8 cellular contexts compared by ENCODE assay signal in genomic region chr10:35640951-35641429, GRCh38. TPM values are rescaled to one million over a fixed set of nuclear protein-coding genes. Genes with fewer than 3 reads are reported as not detected.
A peak's percentile ranks its signal among the peaks of the same experiment; 100 is the strongest.
DNase-seq lines count a peak whose midpoint lies in the region; FAIRE-seq and TF ChIP-seq lines count a peak whose summit lies in the region.

No MANE protein-coding gene starts in this region.

- POLR2A ChIA-PET in HEK293T (lab: Yijun Ruan, JAX) = no interaction called here
- POLR2A ChIA-PET in activated CD4-positive, alpha-beta memory T cell treated with anti-CD3 and anti-CD28 coated beads, Interleukin-2, amount 10 ng/mL, durations not matched to agents 7 days and 5 days (lab: Charles Lee) = no interaction called here
- POLR2A ChIA-PET in endothelial cell of umbilical vein (lab: Charles Lee) = no interaction called here

- dilution Hi-C loops in endothelial cell of umbilical vein (cut with MboI; ENCODE audit: extremely low pct_ligation_motif_present, low sequenced_read_pairs) = no loop called here

- H3K36me3 ChIP-seq in endothelial cell of umbilical vein (ENCODE audit: control insufficient read depth in 2 of 2, extremely low read depth in 1 of 2, insufficient read depth in 2 of 2, low read length in 2 of 2) = no peaks in the 10 kb centered on the region
- no peaks in the 10 kb centered on the region for H3K36me3 ChIP-seq in stomach smooth muscle (ENCODE audit: control insufficient read depth in 2 of 2, insufficient read depth in 2 of 2, low read length in 2 of 2)

- H3K27me3 ChIP-seq in endothelial cell of umbilical vein (ENCODE audit: control insufficient read depth in 2 of 2, insufficient read depth in 2 of 2, low read length in 2 of 2) (peaks cover 2 to 25% of the 10 kb centered on the region in 2 experiments), stomach smooth muscle (ENCODE audit: control insufficient read depth in 1 of 2, insufficient read depth in 2 of 2, low read length in 2 of 2) (no peaks in the 10 kb centered on the region)

- peak overlapping the region; percentile 74 for H3K4me3 Mint-ChIP-seq in activated CD4-positive, alpha-beta memory T cell treated with anti-CD3 and anti-CD28 coated beads, Interleukin-2, amount 10 ng/mL, durations not matched to agents 7 days and 5 days

- peaks cover 31% of the 10 kb centered on the region for H3K4me1 Mint-ChIP-seq in activated CD4-positive, alpha-beta memory T cell treated with anti-CD3 and anti-CD28 coated beads, Interleukin-2, amount 10 ng/mL, durations not matched to agents 7 days and 5 days

- BruUV-seq in endothelial cell of umbilical vein (replicated peaks; lab: Mats Ljungman, UMichigan) = TSS peak; percentile 12

- H3K9me3 ChIP-seq in endothelial cell of umbilical vein (replicated peaks; ENCODE audit: control insufficient read depth, insufficient read depth, low read length) (no peaks in the 10 kb centered on the region), stomach smooth muscle (ENCODE audit: control insufficient read depth in 2 of 2, low read length in 2 of 2) (no peaks in the 10 kb centered on the region)

- TF ChIP-seq POLR2A in endothelial cell of umbilical vein (IDR thresholded peaks at IDR 0.05; ENCODE audit: low read depth, low read length) = no peak

- intact Hi-C loops in endothelial cell of umbilical vein (cut with micrococcal nuclease) = loop anchor here (1.0 to 5.0 kb wide), 6 partner anchors 271 to 1138 kb away; no protein-coding TSS in a partner anchor

- peaks cover 72% of the 10 kb centered on the region for H3K27me3 Mint-ChIP-seq in activated CD4-positive, alpha-beta memory T cell treated with anti-CD3 and anti-CD28 coated beads, Interleukin-2, amount 10 ng/mL, durations not matched to agents 7 days and 5 days

- H3K27ac ChIP-seq in endothelial cell of umbilical vein (ENCODE audit: insufficient read depth, low read depth, low read length) (no peak overlapping the region), stomach smooth muscle (ENCODE audit: low read length) (peak overlapping the region; percentile 60)

- no peaks in the 10 kb centered on the region for H4K20me1 ChIP-seq in endothelial cell of umbilical vein (replicated peaks; ENCODE audit: control insufficient read depth, extremely low read depth, insufficient read depth, low read length)

- peaks cover 3% of the 10 kb centered on the region for H3K79me2 ChIP-seq in endothelial cell of umbilical vein (ENCODE audit: control insufficient read depth, insufficient read depth, low read length)

- no peaks in the 10 kb centered on the region for H3K9me1 ChIP-seq in endothelial cell of umbilical vein (replicated peaks; ENCODE audit: control insufficient read depth, extremely low read depth, insufficient read depth, low read length)

- peak; percentile 74 for FAIRE-seq in endothelial cell of umbilical vein (lab: Jason Lieb, UNC)

- CTCF ChIA-PET in HEK293T (lab: Yijun Ruan, JAX) (interaction anchor here (0.6 kb wide), 1 partner anchor 487 kb away, joined by 3 read pairs; no protein-coding TSS in a partner anchor), endothelial cell of umbilical vein (lab: Charles Lee) (interaction anchor here (0.7 to 10.8 kb wide), 13 partner anchors 14 to 1239 kb away, joined by 3 to 316 read pairs (median 7); no protein-coding TSS in a partner anchor)
- CTCF ChIA-PET in activated CD4-positive, alpha-beta memory T cell treated with anti-CD3 and anti-CD28 coated beads, Interleukin-2, amount 10 ng/mL, durations not matched to agents 7 days and 5 days (lab: Charles Lee) = no interaction called here

- H3K27ac Mint-ChIP-seq in activated CD4-positive, alpha-beta memory T cell treated with anti-CD3 and anti-CD28 coated beads, Interleukin-2, amount 10 ng/mL, durations not matched to agents 7 days and 5 days = no peak overlapping the region

- H3K4me1 ChIP-seq in endothelial cell of umbilical vein (ENCODE audit: control insufficient read depth, extremely low read depth, insufficient read depth, low read length) (peaks cover 39% of the 10 kb centered on the region), stomach smooth muscle (ENCODE audit: control insufficient read depth, insufficient read depth, low read length) (peaks cover 25% of the 10 kb centered on the region)

- no peak for TF ChIP-seq CTCF in endothelial cell of umbilical vein (IDR thresholded peaks at IDR 0.05; ENCODE audit: extremely low read depth in 1 of 2, insufficient read depth in 1 of 2, low read depth in 1 of 2, low read length in 2 of 2)

- H3K9ac ChIP-seq in endothelial cell of umbilical vein (replicated peaks; ENCODE audit: extremely low read depth, insufficient read depth, low read length) = peak overlapping the region; percentile 41
- peak overlapping the region; percentile 21 to 52 for H3K9ac ChIP-seq in stomach smooth muscle (ENCODE audit: low read length in 2 of 2)

- peak overlapping the region; percentile 97 for H3K4me2 ChIP-seq in endothelial cell of umbilical vein (ENCODE audit: insufficient read depth, low read length)

- DNase-seq in NOMO-1 (lab: John Stamatoyannopoulos, UW; ENCODE audit: unreplicated experiment in 2 of 2) (peak; percentile 11 to 20), NOMO-1 treated with dmso at 0.1 percent for 144 hours (lab: John Stamatoyannopoulos, UW; ENCODE audit: unreplicated experiment) (no peak), HEK293T (ENCODE audit: extremely low spot score) (peak; percentile 26), NCI-H1105 (lab: John Stamatoyannopoulos, UW) (peak; percentile 40), endothelial cell of umbilical vein (ENCODE audit: low read depth, low spot score) (peak; percentile 76), midbrain (lab: John Stamatoyannopoulos, UW) (peak; percentile 10)
- peak; percentile 56 for DNase-seq in activated CD4-positive, alpha-beta memory T cell treated with anti-CD3 and anti-CD28 coated beads, Interleukin-2, amount 10 ng/mL, durations not matched to agents 7 days and 5 days

- no peaks in the 10 kb centered on the region for H3K36me3 Mint-ChIP-seq in activated CD4-positive, alpha-beta memory T cell treated with anti-CD3 and anti-CD28 coated beads, Interleukin-2, amount 10 ng/mL, durations not matched to agents 7 days and 5 days (ENCODE audit: low read depth)

- H3K4me3 ChIP-seq in endothelial cell of umbilical vein (replicated peaks in 1 of 3; ENCODE audit: insufficient read depth in 1 of 3, low read depth in 1 of 3, low read length in 3 of 3) (peak overlapping the region; percentile 58 to 74 (median 72)), stomach smooth muscle (ENCODE audit: low read length in 2 of 2) (peak overlapping the region; percentile 72 to 88)

- no peaks in the 10 kb centered on the region for H3K9me3 Mint-ChIP-seq in activated CD4-positive, alpha-beta memory T cell treated with anti-CD3 and anti-CD28 coated beads, Interleukin-2, amount 10 ng/mL, durations not matched to agents 7 days and 5 days

- peak overlapping the region; percentile 82 for H2AFZ ChIP-seq in endothelial cell of umbilical vein (ENCODE audit: low read depth, low read length)

TF ChIP-seq in HEK293T, 16 proteins besides CTCF, POLR2A, EP300 and RAD21:
- no peak for TF ChIP-seq SUZ12 (IDR thresholded peaks at IDR 0.05)
- peak; percentile 83 for TF ChIP-seq L3MBTL2 (conservative IDR thresholded peaks at IDR 0.05)
- no peak for TF ChIP-seq LEF1 (IDR thresholded peaks at IDR 0.05; ENCODE audit: borderline replicate concordance)

TF ChIP-seq in endothelial cell of umbilical vein, 7 proteins besides CTCF, POLR2A, EP300 and RAD21:
- TF ChIP-seq JUN (IDR thresholded peaks at IDR 0.05; ENCODE audit: borderline replicate concordance, insufficient read depth, insufficient read length, low read depth) = no peak
- no peak for TF ChIP-seq FOS (IDR thresholded peaks at IDR 0.05; ENCODE audit: borderline replicate concordance, insufficient read depth, low read length)
- TF ChIP-seq POLR2AphosphoS5 (IDR thresholded peaks at IDR 0.05; ENCODE audit: insufficient read depth, low read depth, low read length) = peak; percentile 22
- peak; percentile 64 for TF ChIP-seq MYC (IDR thresholded peaks at IDR 0.05; ENCODE audit: low read depth, low read length)
- TF ChIP-seq MAX (IDR thresholded peaks at IDR 0.05; ENCODE audit: insufficient read depth, insufficient read length) = peak; percentile 87

RNA-seq across cellular contexts. Expression of gene FZD8, which starts 1.1 kb away (rescaled TPM):
- under 1 TPM; 0.65 to 0.95 TPM for total RNA-seq in activated CD4-positive, alpha-beta memory T cell treated with anti-CD3 and anti-CD28 coated beads, Interleukin-2, amount 10 ng/mL, durations not matched to agents 7 days and 5 days
- 9.1 and 11.1 TPM in 2 replicates for total RNA-seq in endothelial cell of umbilical vein
- polyA plus RNA-seq in endothelial cell of umbilical vein = 6.2 and 7.5 TPM in 2 replicates
- 3.2 and 3.6 TPM in 2 replicates for polyA plus RNA-seq in endothelial cell of umbilical vein (2011; cell fraction: cytosol; rRNA removed)
- 6.6 and 6.7 TPM in 2 replicates for polyA plus RNA-seq in endothelial cell of umbilical vein (2011; cell fraction: nucleus; rRNA removed)
- polyA plus RNA-seq in endothelial cell of umbilical vein (2012) = 7.7 and 20.4 TPM in 2 replicates
- polyA minus RNA-seq in endothelial cell of umbilical vein = 8.6 and 11.0 TPM in 2 replicates
- polyA minus RNA-seq in endothelial cell of umbilical vein (2011; cell fraction: cytosol; rRNA and poly(A)+ RNA removed) = 7.0 TPM
- 10.7 and 17.3 TPM in 2 replicates for polyA minus RNA-seq in endothelial cell of umbilical vein (2011; cell fraction: nucleus; rRNA and poly(A)+ RNA removed)

RNA-seq across cellular contexts. Expression of gene GJD4, which starts 35.8 kb away (rescaled TPM):
- not detected for total RNA-seq in activated CD4-positive, alpha-beta memory T cell treated with anti-CD3 and anti-CD28 coated beads, Interleukin-2, amount 10 ng/mL, durations not matched to agents 7 days and 5 days
- total RNA-seq in endothelial cell of umbilical vein = not detected in 2 replicates
- polyA plus RNA-seq in endothelial cell of umbilical vein = not detected in 2 replicates
- polyA plus RNA-seq in endothelial cell of umbilical vein (2011; cell fraction: cytosol; rRNA removed) = not detected in 2 replicates
- polyA plus RNA-seq in endothelial cell of umbilical vein (2011; cell fraction: nucleus; rRNA removed) = not detected in 2 replicates
- polyA plus RNA-seq in endothelial cell of umbilical vein (2012) = not detected in 2 replicates
- not detected in 2 replicates for polyA minus RNA-seq in endothelial cell of umbilical vein
- polyA minus RNA-seq in endothelial cell of umbilical vein (2011; cell fraction: cytosol; rRNA and poly(A)+ RNA removed) = not detected
- polyA minus RNA-seq in endothelial cell of umbilical vein (2011; cell fraction: nucleus; rRNA and poly(A)+ RNA removed) = not detected in 2 replicates
